Comparison of ENCODE assay signal across 8 cellular contexts in the genomic region with DNA sequence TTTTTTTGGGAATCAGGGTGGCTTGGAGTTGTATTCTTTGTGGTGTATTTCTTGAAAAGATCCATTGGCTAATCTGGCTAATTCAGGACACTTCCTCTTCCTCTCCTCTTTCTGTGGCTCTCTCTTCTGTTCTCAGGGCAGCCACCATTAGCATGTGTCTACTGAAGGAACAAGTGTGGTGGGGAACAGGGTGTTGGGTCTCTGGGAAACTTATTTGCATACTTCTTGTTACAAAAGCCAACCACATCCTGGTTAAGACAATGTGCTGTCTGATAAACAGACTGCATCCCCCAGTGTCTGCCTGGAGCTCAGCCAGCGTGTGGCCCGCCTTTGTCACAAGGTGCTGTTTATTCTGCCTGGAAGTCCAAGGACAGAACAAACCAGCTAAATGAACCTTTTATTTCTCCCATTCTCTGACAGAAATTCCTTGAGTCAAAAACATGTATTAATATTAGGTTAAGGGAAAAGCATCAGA.
DNase-seq lines count a peak whose midpoint lies in the region; ATAC-seq lines count a peak whose summit lies in the region.

No MANE protein-coding gene starts in this region.

- ATAC-seq in HG02981 (IDR thresholded peaks at IDR 0.05; ENCODE audit: unreplicated experiment) (peak; percentile 100), Right ventricle myocardium superior (ENCODE audit: poor library complexity) (peak; percentile 79)

- intact Hi-C loops in Right ventricle myocardium superior (cut with DNase I) = no loop called here

- peak; percentile 22 for DNase-seq in stimulated activated CD4-positive, alpha-beta T cell treated with anti-CD3 and anti-CD28 coated beads, Interleukin-15, amount 100 ng/mL, for 24 hours
- DNase-seq in stimulated activated CD4-positive, alpha-beta T cell treated with anti-CD3 and anti-CD28 coated beads, Interleukin-12 subunit alpha, Interleukin-12 subunit beta, amount 100 ng/mL, for 4 hours = no peak
- DNase-seq in NOMO-1 treated with DMSO at 0.1 percent for 48 hours (lab: John Stamatoyannopoulos, UW; ENCODE audit: unreplicated experiment) (peak; percentile 96), Right ventricle myocardium superior (peak; percentile 81), pons (ENCODE audit: low spot score) (peak; percentile 95), HuH-7 (ENCODE audit: low spot score) (no peak)
- peak; percentile 69 for DNase-seq in activated effector memory CD4-positive, alpha-beta T cell treated with anti-CD3 and anti-CD28 coated beads, Interleukin-2, amount 50 U/mL, for 16 hours

Comparison
In these comparisons a context has a peak if more than half of its experiments do, and no peak if none do; other contexts are left out.
1. DNase-seq: peak in stimulated activated CD4-positive, alpha-beta T cell treated with anti-CD3 and anti-CD28 coated beads, Interleukin-15, amount 100 ng/mL, for 24 hours (single experiment), NOMO-1 treated with DMSO at 0.1 percent for 48 hours (single experiment), activated effector memory CD4-positive, alpha-beta T cell treated with anti-CD3 and anti-CD28 coated beads, Interleukin-2, amount 50 U/mL, for 16 hours (single experiment), Right ventricle myocardium superior (single experiment) and pons (single experiment); none in stimulated activated CD4-positive, alpha-beta T cell treated with anti-CD3 and anti-CD28 coated beads, Interleukin-12 subunit alpha, Interleukin-12 subunit beta, amount 100 ng/mL, for 4 hours (single experiment) and HuH-7 (single experiment).